Comparison of ENCODE assay signal across 30 cellular contexts in the genomic region with DNA sequence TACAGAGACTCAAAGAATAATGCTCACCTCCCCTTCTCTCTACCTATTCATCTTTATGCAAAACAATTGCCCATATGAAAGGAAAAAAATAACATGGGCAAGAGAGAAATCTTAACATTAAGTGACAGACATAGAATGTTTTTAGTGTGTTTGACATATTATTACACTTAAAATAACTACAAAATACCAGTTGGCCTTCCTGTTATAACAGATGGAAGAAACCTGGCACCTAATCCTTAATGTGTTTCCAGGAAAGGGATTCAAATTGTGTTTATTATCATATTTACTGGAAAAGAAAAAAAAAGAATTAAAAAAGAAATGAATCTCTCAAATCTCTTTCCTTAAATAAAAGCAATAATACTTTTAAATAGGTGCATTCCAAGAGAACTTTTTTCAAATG.
DNase-seq lines count a peak whose midpoint lies in the region; ATAC-seq lines count a peak whose summit lies in the region.
"Had no signal": no experiment of that assay in that cellular context is flagged by ENCODE, and none has a peak within 500 bp of the region (broad histone marks: within the 10 kb centered on the region; RNA-seq: fewer than 3 reads in every experiment).

No MANE protein-coding gene starts in this region.

- H3K36me3 ChIP-seq in H7 (replicated peaks; ENCODE audit: control insufficient read depth, insufficient read depth, low read length): no peaks in the 10 kb centered on the region
- H3K36me3 ChIP-seq: BE2C; BLaER1; BLaER1 treated with 17β-estradiol and CSF1 and Interleukin-3, amounts not matched to agents 10 nM and 100 nM had no signal

- no peaks in the 10 kb centered on the region for H3K27me3 ChIP-seq in H7 (ENCODE audit: control insufficient read depth, insufficient read depth, low read length)
- H3K27me3 ChIP-seq: BE2C; BLaER1; BLaER1 treated with 17β-estradiol and CSF1 and Interleukin-3, amounts not matched to agents 10 nM and 100 nM had no signal

- in situ Hi-C loops in G401 (cut with HindIII; ENCODE audit: low sequenced_read_pairs): no loop called here

- no peak for ATAC-seq in HG02623 (IDR thresholded peaks at IDR 0.05; ENCODE audit: unreplicated experiment)
- ATAC-seq: A549; CD8-positive, alpha-beta T cell had no signal

- H3K4me3 ChIP-seq in H7 (ENCODE audit: insufficient read depth, low read depth, low read length): no peak overlapping the region
- H3K4me3 ChIP-seq: A549; BLaER1; BLaER1 treated with 17β-estradiol and CSF1 and Interleukin-3, amounts not matched to agents 10 nM and 100 nM had no signal

- DNase-seq in DMS 273 (lab: John Stamatoyannopoulos, UW; ENCODE audit: unreplicated experiment): peak; percentile 56
- no peak for DNase-seq in DMS 273 treated with DMSO at 0.1 percent for 48 hours (lab: John Stamatoyannopoulos, UW)
- peak; percentile 78 for DNase-seq in G401 (ENCODE audit: low spot score)
- peak; percentile 78 for DNase-seq in cerebellar cortex (ENCODE audit: low spot score)
- DNase-seq in cerebellum (ENCODE audit: low spot score): peak; percentile 35
- DNase-seq in H7: no peak
- DNase-seq in DMS53 treated with DMSO at 0.1 percent for 48 hours (lab: John Stamatoyannopoulos, UW; ENCODE audit: unreplicated experiment): no peak
- DNase-seq: 8988T; ACHN; AML-193; BE2C; Caco-2; Calu3; CD4-positive, alpha-beta memory T cell; CD4-positive, alpha-beta T cell; CD4-positive, CD25-positive, alpha-beta regulatory T cell; CD8-positive, alpha-beta memory T cell; CD8-positive, alpha-beta T cell; COR-L47; DMS153; DMS53; DMS79; DMS79 treated with DMSO at 0.1 percent for 48 hours; DND-41; EL; GDM1 had no signal

Comparison
In these comparisons a context has a peak if more than half of its experiments do, and no peak if none do; other contexts are left out.
1. DNase-seq: peak in DMS 273 (single experiment), G401 (single experiment), cerebellar cortex (single experiment) and cerebellum (single experiment); none in DMS 273 treated with DMSO at 0.1 percent for 48 hours (single experiment), H7 (single experiment) and DMS53 treated with DMSO at 0.1 percent for 48 hours (single experiment).